24 cellular contexts compared by ENCODE assay signal in the genomic region with DNA sequence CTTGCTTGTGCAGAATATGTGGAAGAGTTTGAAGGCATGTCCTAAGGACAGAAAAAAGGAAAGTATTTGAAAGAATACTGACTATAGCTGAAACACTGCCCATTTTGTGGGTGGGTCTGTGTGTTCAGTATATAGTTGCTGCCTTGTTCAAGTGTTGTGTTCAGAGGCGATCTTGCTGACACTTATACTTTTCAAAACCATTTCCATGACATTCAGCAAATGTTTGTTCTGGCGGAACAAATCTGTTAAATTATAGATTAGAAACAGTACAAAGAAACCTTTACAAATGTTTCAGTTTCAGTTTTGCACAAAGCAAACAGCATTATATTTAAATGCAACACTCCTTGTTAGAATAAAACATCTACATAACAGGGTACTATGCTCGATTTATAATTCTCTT.
"Had no signal": no experiment of that assay in that cellular context is flagged by ENCODE, and none has a peak within 500 bp of the region (broad histone marks: within the 10 kb centered on the region; RNA-seq: fewer than 3 reads in every experiment).

No MANE protein-coding gene starts in this region.

- H3K4me3 ChIP-seq: ascending aorta, cardiac muscle cell, MG63, SJSA1 had no signal

- FAIRE-seq: RCC 7860 had no signal

- H3K4me3 Mint-ChIP-seq: activated B cell treated with CpG ODN at 0.5 μM for 24 hours; activated CD4-positive, alpha-beta memory T cell treated with anti-CD3 and anti-CD28 coated beads for 36 hours; activated CD4-positive, alpha-beta T cell treated with anti-CD3 and anti-CD28 coated beads, Interleukin-2, amount 10 ng/mL, durations not matched to agents 7 days and 5 days; activated naive CD8-positive, alpha-beta T cell treated with anti-CD3 and anti-CD28 coated beads, Interleukin-2, amount 50 U/mL, for 24 hours; activated T-cell treated with anti-CD3 and anti-CD28 coated beads, Interleukin-2, amount 50 U/mL, for 4 hours; T-helper 17 cell had no signal

- H3K4me1 Mint-ChIP-seq: activated B cell treated with CpG ODN at 0.5 μM for 24 hours; activated CD4-positive, alpha-beta T cell treated with anti-CD3 and anti-CD28 coated beads, Interleukin-2, amount 10 ng/mL, durations not matched to agents 7 days and 5 days; activated naive CD8-positive, alpha-beta T cell treated with anti-CD3 and anti-CD28 coated beads, Interleukin-2, amount 50 U/mL, for 24 hours; T-helper 17 cell had no signal

- H3K27ac Mint-ChIP-seq: activated B cell treated with CpG ODN at 0.5 μM for 24 hours; activated CD4-positive, alpha-beta memory T cell treated with anti-CD3 and anti-CD28 coated beads for 36 hours; activated CD4-positive, alpha-beta T cell treated with anti-CD3 and anti-CD28 coated beads, Interleukin-2, amount 10 ng/mL, durations not matched to agents 7 days and 5 days; activated naive CD4-positive, alpha-beta T cell treated with anti-CD3 and anti-CD28 coated beads, Interleukin-2, amount 50 U/mL, for 72 hours; activated naive CD8-positive, alpha-beta T cell treated with anti-CD3 and anti-CD28 coated beads, Interleukin-2, amount 50 U/mL, for 24 hours; T-helper 17 cell had no signal

- H3K36me3 Mint-ChIP-seq: activated CD4-positive, alpha-beta memory T cell treated with anti-CD3 and anti-CD28 coated beads for 36 hours had no signal

- ATAC-seq: activated naive CD4-positive, alpha-beta T cell treated with anti-CD3 and anti-CD28 coated beads, Interleukin-2, amount 50 U/mL, for 72 hours; activated naive CD8-positive, alpha-beta T cell treated with anti-CD3 and anti-CD28 coated beads, Interleukin-2, amount 50 U/mL, for 24 hours; activated T-cell treated with anti-CD3 and anti-CD28 coated beads, Interleukin-2, amount 50 U/mL, for 4 hours; T-helper 17 cell had no signal

- H3K9me3 ChIP-seq: ascending aorta, MG63 had no signal

- H3K27me3 ChIP-seq: ascending aorta, brain microvascular endothelial cell, cardiac muscle cell, MG63, SJSA1 had no signal

- H3K27me3 Mint-ChIP-seq: activated B cell treated with CpG ODN at 0.5 μM for 24 hours; activated CD4-positive, alpha-beta memory T cell treated with anti-CD3 and anti-CD28 coated beads for 36 hours; activated CD4-positive, alpha-beta T cell treated with anti-CD3 and anti-CD28 coated beads, Interleukin-2, amount 10 ng/mL, durations not matched to agents 7 days and 5 days; activated naive CD8-positive, alpha-beta T cell treated with anti-CD3 and anti-CD28 coated beads, Interleukin-2, amount 50 U/mL, for 24 hours; T-helper 17 cell had no signal

- H3K36me3 ChIP-seq: ascending aorta, brain microvascular endothelial cell, cardiac muscle cell, MG63, SJSA1 had no signal

- H3K27ac ChIP-seq: ascending aorta, brain microvascular endothelial cell, cardiac muscle cell, SJSA1 had no signal

- DNase-seq: activated B cell treated with CpG ODN at 0.5 μM for 24 hours; activated CD4-positive, alpha-beta memory T cell treated with anti-CD3 and anti-CD28 coated beads for 36 hours; activated CD4-positive, alpha-beta T cell treated with anti-CD3 and anti-CD28 coated beads for 1 hour; activated CD4-positive, alpha-beta T cell treated with anti-CD3 and anti-CD28 coated beads, Interleukin-2, amount 10 ng/mL, durations not matched to agents 7 days and 5 days; activated CD8-positive, alpha-beta memory T cell treated with anti-CD3 and anti-CD28 coated beads for 24 hours; activated effector memory CD4-positive, alpha-beta T cell treated with anti-CD3 and anti-CD28 coated beads, Interleukin-2, amount 50 U/mL, for 16 hours; activated naive CD4-positive, alpha-beta T cell treated with Interleukin-2 at 50 U/mL for 16 hours; activated naive CD8-positive, alpha-beta T cell treated with anti-CD3 and anti-CD28 coated beads, Interleukin-2, amount 50 U/mL, for 24 hours; activated T-cell treated with anti-CD3 and anti-CD28 coated beads, Interleukin-2, amount 50 U/mL, for 4 hours; amniotic stem cell; brain microvascular endothelial cell; MG63; NCI-H1105 treated with DMSO at 0.1 percent for 48 hours; NCI-H1436 treated with DMSO at 0.1 percent for 48 hours; NCI-H187; NCI-H510A treated with DMSO at 0.1 percent for 48 hours; SHP77; T-helper 17 cell; T-helper 9 cell had no signal

- H3K4me1 ChIP-seq: ascending aorta, SJSA1 had no signal
